Comparison of ENCODE assay signal across 30 cellular contexts in genomic region chr4:56607926-56608325, GRCh38.
"Had no signal": no experiment of that assay in that cellular context is flagged by ENCODE, and none has a peak within 500 bp of the region (broad histone marks: within the 10 kb centered on the region; RNA-seq: fewer than 3 reads in every experiment).

No MANE protein-coding gene starts in this region.

- H3K4me2 ChIP-seq: hepatocyte had no signal

- H2AFZ ChIP-seq: hepatocyte had no signal

- H3K27me3 ChIP-seq: body of pancreas, colonic mucosa had no signal

- H3K4me1 ChIP-seq: body of pancreas, colonic mucosa, gastroesophageal sphincter, heart right ventricle had no signal

- H3K9me3 ChIP-seq: body of pancreas, colonic mucosa, esophagus squamous epithelium, heart right ventricle had no signal

- H3K27ac ChIP-seq: body of pancreas, colonic mucosa, epithelial cell of prostate, esophagus squamous epithelium, gastroesophageal sphincter, heart right ventricle, hepatocyte, WERI-Rb-1 had no signal

- FAIRE-seq: endometrium, endothelial cell of umbilical vein had no signal

- DNase-seq: activated B cell treated with CpG ODN at 0.5 μM for 24 hours; activated CD4-positive, alpha-beta T cell treated with anti-CD3 and anti-CD28 coated beads for 48 hours; activated CD4-positive, alpha-beta T cell treated with anti-CD3 and anti-CD28 coated beads, Interleukin-2, amount 50 U/mL, for 1 hour; activated CD4-positive, alpha-beta T cell treated with anti-CD3 and anti-CD28 coated beads, Interleukin-2, amount 50 U/mL, for 48 hours; activated CD8-positive, alpha-beta memory T cell treated with anti-CD3 and anti-CD28 coated beads for 24 hours; activated CD8-positive, alpha-beta T cell treated with anti-CD3 and anti-CD28 coated beads for 36 hours; activated effector memory CD4-positive, alpha-beta T cell treated with Interleukin-2 at 50 U/mL for 16 hours; activated gamma-delta T cell treated with Interleukin-2 at 50 U/mL for 16 hours; activated naive CD4-positive, alpha-beta T cell treated with anti-CD3 and anti-CD28 coated beads, Interleukin-2, amount 50 U/mL, for 16 hours; activated naive CD4-positive, alpha-beta T cell treated with Interleukin-2 at 50 U/mL for 16 hours; activated T-cell treated with anti-CD3 and anti-CD28 coated beads, Interleukin-2, amount 50 U/mL, for 4 hours; amniotic stem cell; aorta; body of pancreas; caudate nucleus; cerebellar nuclear complex; colonic mucosa; effector CD8-positive, alpha-beta T cell; esophagus squamous epithelium; foreskin melanocyte; heart right ventricle; T1000; WERI-Rb-1 had no signal

- H3K79me2 ChIP-seq: hepatocyte had no signal

- H3K36me3 ChIP-seq: colonic mucosa, esophagus squamous epithelium, gastroesophageal sphincter, heart right ventricle, WERI-Rb-1 had no signal

- ATAC-seq: activated CD4-positive, CD25-positive, alpha-beta regulatory T cell treated with anti-CD3 and anti-CD28 coated beads, Interleukin-2, amount 50 U/mL, for 24 hours; activated CD8-positive, alpha-beta T cell treated with anti-CD3 and anti-CD28 coated beads for 36 hours; activated T-cell treated with anti-CD3 and anti-CD28 coated beads, Interleukin-2, amount 50 U/mL, for 4 hours; activated T-helper 17 cell treated with anti-CD3 and anti-CD28 coated beads, Interleukin-2, amount 50 U/mL, for 72 hours; body of pancreas; gastroesophageal sphincter; heart right ventricle had no signal

- H3K4me3 ChIP-seq: body of pancreas, colonic mucosa, esophagus squamous epithelium, gastroesophageal sphincter, heart right ventricle, hepatocyte had no signal
